ENCODE assay signal across 8 cellular contexts in genomic region chr15:85289677-85290365, GRCh38.
A peak's percentile ranks its signal among the peaks of the same experiment; 100 is the strongest.
DNase-seq lines count a peak whose midpoint lies in the region; ATAC-seq and TF ChIP-seq lines count a peak whose summit lies in the region.

No MANE protein-coding gene starts in this region.

- peak; percentile 39 for ATAC-seq in activated CD4-positive, alpha-beta T cell treated with anti-CD3 and anti-CD28 coated beads for 36 hours
- ATAC-seq in GM18520 (IDR thresholded peaks at IDR 0.05; ENCODE audit: unreplicated experiment) = no peak

- no peaks in the 10 kb centered on the region for H3K9me3 Mint-ChIP-seq in activated CD4-positive, alpha-beta T cell treated with anti-CD3 and anti-CD28 coated beads for 36 hours (ENCODE audit: low read depth)
- H3K9me3 Mint-ChIP-seq in activated T-cell treated with anti-CD3 and anti-CD28 coated beads, Interleukin-2, amount 50 U/mL, for 24 hours = no peaks in the 10 kb centered on the region

- H3K4me1 ChIP-seq in prostate gland (replicated peaks) = no peaks in the 10 kb centered on the region

- H3K27me3 ChIP-seq in prostate gland (replicated peaks; ENCODE audit: insufficient read depth) = no peaks in the 10 kb centered on the region

- no peaks in the 10 kb centered on the region for H3K9me3 ChIP-seq in prostate gland

- no peaks in the 10 kb centered on the region for H3K4me1 Mint-ChIP-seq in activated CD4-positive, alpha-beta T cell treated with anti-CD3 and anti-CD28 coated beads for 36 hours
- no peaks in the 10 kb centered on the region for H3K4me1 Mint-ChIP-seq in activated T-cell treated with anti-CD3 and anti-CD28 coated beads, Interleukin-2, amount 50 U/mL, for 24 hours (ENCODE audit: low read depth)

- no peaks in the 10 kb centered on the region for H3K36me3 Mint-ChIP-seq in activated CD4-positive, alpha-beta T cell treated with anti-CD3 and anti-CD28 coated beads for 36 hours (ENCODE audit: low read depth)
- H3K36me3 Mint-ChIP-seq in activated T-cell treated with anti-CD3 and anti-CD28 coated beads, Interleukin-2, amount 50 U/mL, for 24 hours (ENCODE audit: low read depth) = no peaks in the 10 kb centered on the region

- TF ChIP-seq CTCF in LNCaP clone FGC (IDR thresholded peaks at IDR 0.05; ENCODE audit: control insufficient read depth, extremely low read depth, insufficient read depth) = peak; percentile 77
- peak in 3 of 4 experiments; percentile 48 to 79 (median 56) for TF ChIP-seq CTCF in prostate gland (IDR thresholded peaks at IDR 0.05)

- CTCF ChIA-PET in activated CD4-positive, alpha-beta T cell treated with anti-CD3 and anti-CD28 coated beads for 36 hours (lab: Charles Lee) = interaction anchor here (0.6 to 2.3 kb wide), 16 partner anchors 10 to 659 kb away, joined by 3 to 6 read pairs (median 4); no protein-coding TSS in a partner anchor

- peaks cover 12% of the 10 kb centered on the region for H3K27me3 Mint-ChIP-seq in activated CD4-positive, alpha-beta T cell treated with anti-CD3 and anti-CD28 coated beads for 36 hours
- H3K27me3 Mint-ChIP-seq in activated T-cell treated with anti-CD3 and anti-CD28 coated beads, Interleukin-2, amount 50 U/mL, for 24 hours = peaks cover 2% of the 10 kb centered on the region

- H3K4me3 ChIP-seq in LNCaP clone FGC (ENCODE audit: low read depth, low read length) = no peak overlapping the region
- no peak overlapping the region for H3K4me3 ChIP-seq in prostate gland

- no peak for TF ChIP-seq POLR2A in prostate gland (IDR thresholded peaks at IDR 0.05)

- H3K4me3 Mint-ChIP-seq in activated CD4-positive, alpha-beta T cell treated with anti-CD3 and anti-CD28 coated beads for 36 hours = no peak overlapping the region
- no peak overlapping the region for H3K4me3 Mint-ChIP-seq in activated T-cell treated with anti-CD3 and anti-CD28 coated beads, Interleukin-2, amount 50 U/mL, for 24 hours

- DNase-seq in activated CD4-positive, alpha-beta T cell treated with anti-CD3 and anti-CD28 coated beads for 36 hours = peak; percentile 39
- DNase-seq in activated CD4-positive, alpha-beta T cell treated with anti-CD3 and anti-CD28 coated beads, Interleukin-2, amount 50 U/mL, for 4 hours = no peak
- DNase-seq in LNCaP clone FGC (ENCODE audit: low read depth) (peak; percentile 90), T1000 (lab: John Stamatoyannopoulos, UW) (peak; percentile 11), foreskin melanocyte (peak; percentile 52), prostate gland (ENCODE audit: low spot score) (peak; percentile 76)
- DNase-seq in activated T-cell treated with anti-CD3 and anti-CD28 coated beads, Interleukin-2, amount 50 U/mL, for 24 hours = no peak

- no peaks in the 10 kb centered on the region for H3K36me3 ChIP-seq in prostate gland

- no peak overlapping the region for H3K27ac Mint-ChIP-seq in activated CD4-positive, alpha-beta T cell treated with anti-CD3 and anti-CD28 coated beads for 36 hours
- no peak overlapping the region for H3K27ac Mint-ChIP-seq in activated T-cell treated with anti-CD3 and anti-CD28 coated beads, Interleukin-2, amount 50 U/mL, for 24 hours

- intact Hi-C loops in activated CD4-positive, alpha-beta T cell treated with anti-CD3 and anti-CD28 coated beads for 36 hours (cut with DNase I, micrococcal nuclease) = loop anchor here in 1 of 2 experiments (10.0 kb wide), 1 partner anchor 435 kb away; no protein-coding TSS in a partner anchor
- intact Hi-C loops in prostate gland (cut with DNase I) = loop anchor here (10.0 kb wide), 2 partner anchors 435 to 545 kb away; no protein-coding TSS in a partner anchor

- POLR2A ChIA-PET in activated CD4-positive, alpha-beta T cell treated with anti-CD3 and anti-CD28 coated beads for 36 hours (lab: Charles Lee) = no interaction called here

- H3K27ac ChIP-seq in prostate gland = no peak overlapping the region

- 9% methylated on average over 6 of the region's 6 CpGs for WGBS in prostate gland

Comparison
In these comparisons a context has a peak if more than half of its experiments do, and no peak if none do; other contexts are left out.
1. DNase-seq: peak in activated CD4-positive, alpha-beta T cell treated with anti-CD3 and anti-CD28 coated beads for 36 hours (single experiment), LNCaP clone FGC (single experiment), T1000 (single experiment), foreskin melanocyte (single experiment) and prostate gland (single experiment); none in activated CD4-positive, alpha-beta T cell treated with anti-CD3 and anti-CD28 coated beads, Interleukin-2, amount 50 U/mL, for 4 hours (0 of 2) and activated T-cell treated with anti-CD3 and anti-CD28 coated beads, Interleukin-2, amount 50 U/mL, for 24 hours (single experiment).